In genomic region chr16:48062681-48063080, GRCh38 we compare ENCODE assay signal across 31 cellular contexts.
DNase-seq lines count a peak whose midpoint lies in the region; ATAC-seq and TF ChIP-seq lines count a peak whose summit lies in the region.
"Had no signal": no experiment of that assay in that cellular context is flagged by ENCODE, and none has a peak within 500 bp of the region (broad histone marks: within the 10 kb centered on the region; RNA-seq: fewer than 3 reads in every experiment).

No MANE protein-coding gene starts in this region.

- H2AFZ ChIP-seq in SK-N-SH (ENCODE audit: low read depth): no peak overlapping the region

- no peaks in the 10 kb centered on the region for H3F3A ChIP-seq in SK-N-SH (replicated peaks; ENCODE audit: insufficient read depth)

- H3K4me1 Mint-ChIP-seq in naive thymus-derived CD4-positive, alpha-beta T cell: no peaks in the 10 kb centered on the region
- H3K4me1 Mint-ChIP-seq: B cell; CD4-positive, alpha-beta memory T cell; CD4-positive, CD25-positive, alpha-beta regulatory T cell; CD8-positive, alpha-beta memory T cell had no signal

- CTCF ChIA-PET in SK-N-SH (lab: Yijun Ruan, JAX): interaction anchor here (0.8 to 4.8 kb wide), 7 partner anchors 7 to 921 kb away, joined by 3 to 19 read pairs (median 4); partner anchors contain the start of gene NETO2
- CTCF ChIA-PET in naive thymus-derived CD4-positive, alpha-beta T cell (lab: Charles Lee): no interaction called here

- TF ChIP-seq CTCF in SK-N-SH (IDR thresholded peaks at IDR 0.05) (no peak), psoas muscle (IDR thresholded peaks at IDR 0.05) (no peak)

- TF ChIP-seq RAD21 in SK-N-SH (IDR thresholded peaks at IDR 0.05; ENCODE audit: low read length): no peak

- no peak for ATAC-seq in SK-N-SH treated with all-trans-retinoic acid at 6 μM for 48 hours
- ATAC-seq in psoas muscle: no peak
- no peak for ATAC-seq in naive thymus-derived CD4-positive, alpha-beta T cell
- ATAC-seq: A549; CD8-positive, alpha-beta T cell had no signal

- no peaks in the 10 kb centered on the region for H4K20me1 ChIP-seq in SK-N-SH (ENCODE audit: insufficient read depth)
- H4K20me1 ChIP-seq: BLaER1; BLaER1 treated with 17β-estradiol and CSF1 and Interleukin-3, amounts not matched to agents 10 nM and 100 nM had no signal

- H3K4me3 ChIP-seq in SK-N-SH (ENCODE audit: low read depth in 2 of 2, low read length in 1 of 2) (no peak overlapping the region), psoas muscle (no peak overlapping the region)
- no peak overlapping the region for H3K4me3 ChIP-seq in naive thymus-derived CD4-positive, alpha-beta T cell (ENCODE audit: low read length)
- H3K4me3 ChIP-seq: A549; BLaER1; BLaER1 treated with 17β-estradiol and CSF1 and Interleukin-3, amounts not matched to agents 10 nM and 100 nM had no signal

- no peaks in the 10 kb centered on the region for H3K9me3 ChIP-seq in SK-N-SH
- no peaks in the 10 kb centered on the region for H3K9me3 ChIP-seq in psoas muscle
- no peaks in the 10 kb centered on the region for H3K9me3 ChIP-seq in naive thymus-derived CD4-positive, alpha-beta T cell (ENCODE audit: control insufficient read depth in 2 of 3, low read length in 3 of 3)
- H3K9me3 ChIP-seq: A549, BE2C, Caco-2 had no signal

- H3K9me2 ChIP-seq in SK-N-SH: no peaks in the 10 kb centered on the region

- H3K9me3 Mint-ChIP-seq in naive thymus-derived CD4-positive, alpha-beta T cell: peaks cover 0 to 9% (median 0%) of the 10 kb centered on the region in 11 donors
- H3K9me3 Mint-ChIP-seq: CD4-positive, alpha-beta memory T cell; CD4-positive, alpha-beta T cell; CD8-positive, alpha-beta memory T cell; CD8-positive, alpha-beta T cell had no signal

- intact Hi-C loops in psoas muscle (cut with DNase I): no loop called here
- intact Hi-C loops in naive thymus-derived CD4-positive, alpha-beta T cell (cut with micrococcal nuclease): no loop called here

- H3K36me3 ChIP-seq in SK-N-SH (replicated peaks in 1 of 2; ENCODE audit: control insufficient read depth in 1 of 2, insufficient read depth in 2 of 2, low read length in 1 of 2): no peaks in the 10 kb centered on the region
- no peaks in the 10 kb centered on the region for H3K36me3 ChIP-seq in psoas muscle (ENCODE audit: insufficient read depth in 1 of 2, low read depth in 1 of 2)
- no peaks in the 10 kb centered on the region for H3K36me3 ChIP-seq in naive thymus-derived CD4-positive, alpha-beta T cell (ENCODE audit: control insufficient read depth in 2 of 3, insufficient read depth in 3 of 3, low read length in 3 of 3)
- H3K36me3 ChIP-seq: BE2C; BLaER1; BLaER1 treated with 17β-estradiol and CSF1 and Interleukin-3, amounts not matched to agents 10 nM and 100 nM had no signal

- H3K27me3 Mint-ChIP-seq in naive thymus-derived CD4-positive, alpha-beta T cell: peaks cover 0 to 20% (median 13%) of the 10 kb centered on the region in 5 donors

- H3K27me3 ChIP-seq in SK-N-SH (ENCODE audit: insufficient read depth) (no peaks in the 10 kb centered on the region), psoas muscle (ENCODE audit: insufficient read depth in 3 of 3, low read length in 2 of 3) (no peaks in the 10 kb centered on the region)
- no peaks in the 10 kb centered on the region for H3K27me3 ChIP-seq in naive thymus-derived CD4-positive, alpha-beta T cell (ENCODE audit: control insufficient read depth in 2 of 2, insufficient read depth in 2 of 2, low read length in 2 of 2)
- H3K27me3 ChIP-seq: BE2C; BLaER1; BLaER1 treated with 17β-estradiol and CSF1 and Interleukin-3, amounts not matched to agents 10 nM and 100 nM had no signal

- no peak overlapping the region for H3K4me3 Mint-ChIP-seq in naive thymus-derived CD4-positive, alpha-beta T cell
- H3K4me3 Mint-ChIP-seq: B cell; CD14-positive monocyte; CD4-positive, alpha-beta memory T cell; CD4-positive, alpha-beta T cell; CD4-positive, CD25-positive, alpha-beta regulatory T cell; CD8-positive, alpha-beta memory T cell; CD8-positive, alpha-beta T cell had no signal

- no peak overlapping the region for H3K9ac ChIP-seq in SK-N-SH
- H3K9ac ChIP-seq: BLaER1; BLaER1 treated with 17β-estradiol and CSF1 and Interleukin-3, amounts not matched to agents 10 nM and 100 nM had no signal

- peak; percentile 70 for DNase-seq in SK-N-SH
- no peak for DNase-seq in psoas muscle
- no peak for DNase-seq in naive thymus-derived CD4-positive, alpha-beta T cell
- DNase-seq: 8988T; ACHN; AML-193; BE2C; C1 segment of cervical spinal cord; Caco-2; Calu3; CD4-positive, alpha-beta memory T cell; CD4-positive, alpha-beta T cell; CD4-positive, CD25-positive, alpha-beta regulatory T cell; CD8-positive, alpha-beta memory T cell; CD8-positive, alpha-beta T cell; COR-L47; DMS 273 treated with DMSO at 0.1 percent for 48 hours; DMS153; DMS53; DMS79; DMS79 treated with DMSO at 0.1 percent for 48 hours; DND-41; EL had no signal

- peak in 1 of 2 experiments; percentile 84; a peak in 2 of 4 replicates for TF ChIP-seq EP300 in SK-N-SH (IDR thresholded peaks at IDR 0.05; ENCODE audit: borderline replicate concordance in 1 of 2, low read depth in 1 of 2, low read length in 1 of 2)

- no peaks in the 10 kb centered on the region for H3K79me2 ChIP-seq in SK-N-SH (ENCODE audit: insufficient read depth)

- H3K27ac ChIP-seq in SK-N-SH (ENCODE audit: low read depth in 2 of 2, low read length in 1 of 2) (no peak overlapping the region), psoas muscle (no peak overlapping the region)
- H3K27ac ChIP-seq in naive thymus-derived CD4-positive, alpha-beta T cell (ENCODE audit: low read depth, low read length): no peak overlapping the region
- H3K27ac ChIP-seq: 22Rv1; A549; BLaER1; BLaER1 treated with 17β-estradiol and CSF1 and Interleukin-3, amounts not matched to agents 10 nM and 100 nM; C4-2B had no signal

- peaks cover 0 to 4% of the 10 kb centered on the region in 2 experiments; a peak in 2 of 4 replicates for H3K4me1 ChIP-seq in SK-N-SH (ENCODE audit: control insufficient read depth in 1 of 2, insufficient read depth in 2 of 2, low read depth in 1 of 2, low read length in 1 of 2)
- H3K4me1 ChIP-seq in psoas muscle: no peaks in the 10 kb centered on the region
- H3K4me1 ChIP-seq in naive thymus-derived CD4-positive, alpha-beta T cell (ENCODE audit: control insufficient read depth in 2 of 2, insufficient read depth in 2 of 2, low read length in 2 of 2): no peaks in the 10 kb centered on the region
- H3K4me1 ChIP-seq: BE2C; BLaER1; BLaER1 treated with 17β-estradiol and CSF1 and Interleukin-3, amounts not matched to agents 10 nM and 100 nM had no signal

- H3K4me2 ChIP-seq in SK-N-SH: no peak overlapping the region
- H3K4me2 ChIP-seq: A549; BLaER1; BLaER1 treated with 17β-estradiol and CSF1 and Interleukin-3, amounts not matched to agents 10 nM and 100 nM had no signal

- POLR2A ChIA-PET in SK-N-SH (lab: Yijun Ruan, JAX): no interaction called here
- POLR2A ChIA-PET in naive thymus-derived CD4-positive, alpha-beta T cell (lab: Charles Lee): no interaction called here

- no peak overlapping the region for H3K27ac Mint-ChIP-seq in naive thymus-derived CD4-positive, alpha-beta T cell
- H3K27ac Mint-ChIP-seq: B cell; CD14-positive monocyte; CD4-positive, alpha-beta memory T cell; CD4-positive, alpha-beta T cell; CD4-positive, CD25-positive, alpha-beta regulatory T cell; CD8-positive, alpha-beta memory T cell; CD8-positive, alpha-beta T cell had no signal

- no peaks in the 10 kb centered on the region for H3K36me3 Mint-ChIP-seq in naive thymus-derived CD4-positive, alpha-beta T cell
- H3K36me3 Mint-ChIP-seq: CD14-positive monocyte; CD4-positive, alpha-beta memory T cell; CD4-positive, CD25-positive, alpha-beta regulatory T cell; CD8-positive, alpha-beta memory T cell; CD8-positive, alpha-beta T cell had no signal

TF ChIP-seq in SK-N-SH, 30 proteins besides CTCF, POLR2A, EP300 and RAD21 (continues in another document):
- TF ChIP-seq USF2 (IDR thresholded peaks at IDR 0.05; ENCODE audit: borderline replicate concordance, low read depth, low read length) (no peak), YY1 (IDR thresholded peaks at IDR 0.05; ENCODE audit: low read depth) (no peak), FOSL2 (IDR thresholded peaks at IDR 0.05; ENCODE audit: borderline replicate concordance, low read depth) (no peak), CHD2 (IDR thresholded peaks at IDR 0.05; ENCODE audit: low read length, partially characterized antibody) (peak; percentile 50), RCOR1 (IDR thresholded peaks at IDR 0.05; ENCODE audit: low read length) (peak; percentile 88; the same call in 1 of the 2 replicates), FOXM1 (IDR thresholded peaks at IDR 0.05; ENCODE audit: low read depth) (no peak), NFIC (IDR thresholded peaks at IDR 0.05; ENCODE audit: borderline replicate concordance) (no peak), RXRA (IDR thresholded peaks at IDR 0.05; ENCODE audit: borderline replicate concordance, low read depth) (no peak)

TF ChIP-seq in SK-N-SH treated with all-trans-retinoic acid at 6 μM for 48 hours, 23 proteins besides CTCF, POLR2A, EP300 and RAD21 (continues in another document):
- no peak for TF ChIP-seq ISL1 (CRISPR knock-in tag; IDR thresholded peaks at IDR 0.05)
- TF ChIP-seq CSRNP3 (CRISPR knock-in tag; IDR thresholded peaks at IDR 0.05): no peak
- TF ChIP-seq ZNF565 (CRISPR knock-in tag; conservative IDR thresholded peaks at IDR 0.05; ENCODE audit: low read depth): no peak
- TF ChIP-seq TCF4 (CRISPR knock-in tag; IDR thresholded peaks at IDR 0.05; ENCODE audit: borderline replicate concordance): peak; percentile 79
- no peak for TF ChIP-seq PPARA (CRISPR knock-in tag; IDR thresholded peaks at IDR 0.05; ENCODE audit: borderline replicate concordance)
- TF ChIP-seq ZFP30 (CRISPR knock-in tag; IDR thresholded peaks at IDR 0.05): no peak
